In the genomic region with DNA sequence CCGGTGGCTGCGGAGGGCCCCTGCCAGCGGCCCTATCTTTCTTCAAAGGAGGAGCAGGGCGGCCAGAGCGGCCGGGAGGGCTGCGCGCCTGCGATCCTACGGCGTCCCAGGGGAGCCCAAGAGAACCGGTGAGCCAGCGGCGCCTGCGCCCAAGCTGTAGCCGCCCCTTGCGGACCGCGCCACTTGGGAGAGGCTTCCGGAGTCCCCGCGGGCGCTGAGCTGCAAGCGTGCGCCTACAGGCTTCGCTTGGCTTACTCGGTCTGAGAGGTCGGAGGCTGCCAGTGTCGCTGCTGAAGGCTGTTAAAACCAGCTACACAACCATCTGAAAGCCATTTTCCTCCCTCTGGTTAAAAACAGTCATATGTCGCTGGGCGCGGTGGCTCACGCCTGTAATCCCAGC, we compare ENCODE assay signal across 16 cellular contexts. TPM values are rescaled to one million over a fixed set of nuclear protein-coding genes. Genes with fewer than 3 reads are reported as not detected.
"Had no signal": no experiment of that assay in that cellular context is flagged by ENCODE, and none has a peak within 500 bp of the region (broad histone marks: within the 10 kb centered on the region; RNA-seq: fewer than 3 reads in every experiment).

No MANE protein-coding gene starts in this region.

RNA-seq across cellular contexts. Expression of a gene that starts 40.0 kb away (rescaled TPM):
- total RNA-seq: activated CD4-positive, alpha-beta T cell treated with anti-CD3 and anti-CD28 coated beads for 36 hours; activated CD8-positive, alpha-beta memory T cell treated with anti-CD3 and anti-CD28 coated beads, Interleukin-2, amount 10 ng/mL, durations not matched to agents 7 days and 5 days; activated CD8-positive, alpha-beta T cell treated with anti-CD3 and anti-CD28 coated beads, Interleukin-2, amount 10 ng/mL, durations not matched to agents 7 days and 5 days; activated T-helper 2 cell treated with anti-CD3 and anti-CD28 coated beads, Interferon-gamma antibody, Interleukin-2, Interleukin-4, amounts not matched to agents 10 μg/mL and 5 μg/mL and 100 μg/mL, durations not matched to agents 14 hours and 24 hours and 36 hours; breast epithelium; endodermal cell; esophagus muscularis mucosa; foreskin keratinocyte; heart left ventricle; mesothelial cell of epicardium; osteocyte; smooth muscle cell; T-helper 1 cell treated with Interleukin-12 subunit alpha and Interleukin-12 subunit beta and Interleukin-4 antibody, amounts not matched to agents 30 ng/mL and 1 ng/mL, for 36 hours; temporal lobe; transverse colon; vagina had no signal
- polyA plus RNA-seq: foreskin keratinocyte, heart left ventricle, smooth muscle cell had no signal
